In the genomic region with DNA sequence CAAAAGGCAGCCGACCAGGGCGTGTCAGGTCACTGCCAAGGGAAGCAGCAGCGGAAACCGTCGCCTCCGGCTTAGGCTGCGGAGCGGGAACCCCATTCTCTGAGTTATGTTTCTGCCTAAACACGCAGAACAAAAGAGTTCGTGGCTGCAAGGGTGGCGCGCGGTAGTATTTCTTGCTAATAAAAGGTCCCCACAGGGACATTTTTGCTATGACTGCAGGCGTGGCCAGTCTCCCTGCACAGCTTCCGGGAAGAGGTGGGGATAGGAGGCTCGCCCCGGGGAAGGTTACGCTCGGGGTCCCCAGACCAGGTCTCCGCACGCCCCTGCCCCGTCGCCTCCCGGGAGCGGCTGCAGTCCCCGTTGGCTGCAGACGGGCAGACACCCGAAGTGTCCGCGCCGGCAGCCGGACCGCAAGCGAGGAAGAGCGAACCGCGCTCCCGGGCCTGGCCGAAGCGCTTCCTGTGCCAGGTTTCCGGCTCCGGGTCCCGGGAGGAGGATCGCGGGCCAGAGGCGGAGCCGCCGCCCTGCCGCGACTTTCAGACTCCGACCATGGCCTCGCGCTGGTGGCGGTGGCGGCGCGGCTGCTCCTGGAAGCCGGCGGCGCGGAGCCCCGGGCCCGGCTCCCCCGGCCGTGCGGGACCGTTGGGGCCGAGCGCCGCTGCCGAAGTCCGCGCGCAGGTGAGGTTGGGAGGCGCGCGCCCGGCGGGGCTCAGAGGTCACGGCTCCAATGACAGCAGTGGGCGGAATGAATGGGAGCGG, we compare ENCODE assay signal across 8 cellular contexts. TPM values are rescaled to one million over a fixed set of nuclear protein-coding genes. Genes with fewer than 3 reads are reported as not detected.
DNase-seq lines count a peak whose midpoint lies in the region; ATAC-seq and TF ChIP-seq lines count a peak whose summit lies in the region.

A gene with protein sequence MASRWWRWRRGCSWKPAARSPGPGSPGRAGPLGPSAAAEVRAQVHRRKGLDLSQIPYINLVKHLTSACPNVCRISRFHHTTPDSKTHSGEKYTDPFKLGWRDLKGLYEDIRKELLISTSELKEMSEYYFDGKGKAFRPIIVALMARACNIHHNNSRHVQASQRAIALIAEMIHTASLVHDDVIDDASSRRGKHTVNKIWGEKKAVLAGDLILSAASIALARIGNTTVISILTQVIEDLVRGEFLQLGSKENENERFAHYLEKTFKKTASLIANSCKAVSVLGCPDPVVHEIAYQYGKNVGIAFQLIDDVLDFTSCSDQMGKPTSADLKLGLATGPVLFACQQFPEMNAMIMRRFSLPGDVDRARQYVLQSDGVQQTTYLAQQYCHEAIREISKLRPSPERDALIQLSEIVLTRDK (plus strand): TSS at position 539 of the 759 bp plus-strand sequence. CDS start 11 bp downstream, at position 550.

- peak within 1 kb of the TSS; percentile 87 for H3K4me2 ChIP-seq in parathyroid adenoma (ENCODE audit: low read length)

- TF ChIP-seq CTCF in parathyroid adenoma (IDR thresholded peaks at IDR 0.05), result no peak
- TF ChIP-seq CTCF in type B pancreatic cell (conservative IDR thresholded peaks at IDR 0.05), result no peak

- ATAC-seq in GM21737 (IDR thresholded peaks at IDR 0.05; ENCODE audit: unreplicated experiment), result peak; percentile 77
- ATAC-seq in Right ventricle myocardium inferior, result peak; percentile 95

- H3K27ac ChIP-seq in KOPT-K1 (ENCODE audit: low read depth, low read length, poor library complexity, severe bottlenecking), result peak within 1 kb of the TSS; percentile 82
- peak within 1 kb of the TSS; percentile 88 for H3K27ac ChIP-seq in parathyroid adenoma

- H3K9ac ChIP-seq in ES-I3 (ENCODE audit: low read depth, low read length) (peak within 1 kb of the TSS; percentile 98), parathyroid adenoma (no peak within 1 kb of the TSS)

- peak within 1 kb of the TSS; percentile 86 for H3K4me3 ChIP-seq in parathyroid adenoma (ENCODE audit: low read depth, low read length)

- H3K36me3 ChIP-seq in ES-I3 (ENCODE audit: insufficient read depth, low read length), result no peaks in the 10 kb centered on the region
- peaks cover 29% of the 10 kb centered on the region for H3K36me3 ChIP-seq in KOPT-K1 (ENCODE audit: insufficient read depth, low read length)
- H3K36me3 ChIP-seq in parathyroid adenoma (ENCODE audit: control insufficient read depth, insufficient read depth, low read length), result no peaks in the 10 kb centered on the region

- DNase-seq in SKM-1 treated with dmso at 0.1 percent for 144 hours (lab: John Stamatoyannopoulos, UW; ENCODE audit: unreplicated experiment) (peak; percentile 18), Right ventricle myocardium inferior (ENCODE audit: missing footprints) (peak; percentile 93), type B pancreatic cell (ENCODE audit: extremely low spot score, unreplicated experiment) (peak; percentile 78)

- peak within 1 kb of the TSS; percentile 95 for H3K27ac Mint-ChIP-seq in activated naive CD8-positive, alpha-beta T cell
- H3K27ac Mint-ChIP-seq in type B pancreatic cell, result peak within 1 kb of the TSS; percentile 96

- H3K79me2 ChIP-seq in parathyroid adenoma, result peaks cover 3% of the 10 kb centered on the region

- peaks cover 9% of the 10 kb centered on the region for H3K36me3 Mint-ChIP-seq in activated naive CD8-positive, alpha-beta T cell
- H3K36me3 Mint-ChIP-seq in type B pancreatic cell, result peaks cover 10% of the 10 kb centered on the region

- no peaks in the 10 kb centered on the region for H3K4me1 ChIP-seq in ES-I3 (ENCODE audit: insufficient read depth, low read length)
- H3K4me1 ChIP-seq in parathyroid adenoma, result peaks cover 4% of the 10 kb centered on the region

- H3K27me3 Mint-ChIP-seq in activated naive CD8-positive, alpha-beta T cell, result no peaks in the 10 kb centered on the region
- H3K27me3 Mint-ChIP-seq in type B pancreatic cell, result peaks cover 7% of the 10 kb centered on the region

- peak within 1 kb of the TSS; percentile 92 for H2AFZ ChIP-seq in parathyroid adenoma

- no peaks in the 10 kb centered on the region for H3K9me3 Mint-ChIP-seq in activated naive CD8-positive, alpha-beta T cell (ENCODE audit: low read depth)
- H3K9me3 Mint-ChIP-seq in type B pancreatic cell, result no peaks in the 10 kb centered on the region

- H3K4me1 Mint-ChIP-seq in activated naive CD8-positive, alpha-beta T cell (ENCODE audit: low read depth), result peaks cover 30% of the 10 kb centered on the region
- H3K4me1 Mint-ChIP-seq in type B pancreatic cell (ENCODE audit: unreplicated experiment), result peaks cover 9% of the 10 kb centered on the region

- intact Hi-C loops in Right ventricle myocardium inferior (cut with DNase I), result loop anchor here (2.0 kb wide), 1 partner anchor 163 kb away; the partner anchor contains the start of gene ABI1

- peak within 1 kb of the TSS; percentile 99 for H3K4me3 Mint-ChIP-seq in activated naive CD8-positive, alpha-beta T cell
- peak within 1 kb of the TSS; percentile 99 for H3K4me3 Mint-ChIP-seq in type B pancreatic cell

- H3K27me3 ChIP-seq in parathyroid adenoma (ENCODE audit: control insufficient read depth, insufficient read depth, low read length), result no peaks in the 10 kb centered on the region

- H3K9me3 ChIP-seq in ES-I3 (ENCODE audit: control insufficient read depth, insufficient read depth, low read length) (no peaks in the 10 kb centered on the region), KOPT-K1 (ENCODE audit: insufficient read depth, low read length, poor library complexity, severe bottlenecking) (no peaks in the 10 kb centered on the region), parathyroid adenoma (ENCODE audit: control insufficient read depth, low read length) (no peaks in the 10 kb centered on the region)

RNA-seq across cellular contexts. Expression of the gene that starts here (rescaled TPM):
- 6.3 TPM for total RNA-seq in Right ventricle myocardium inferior
- total RNA-seq in type B pancreatic cell (ENCODE audit: low replicate concordance), result 13.6 and 14.1 TPM in 2 replicates

Comparison
In these comparisons a context has a peak if more than half of its experiments do, and no peak if none do; other contexts are left out.
1. Peak in every context shown above with its lines: DNase-seq, ATAC-seq, H3K4me3 ChIP-seq and H3K27ac ChIP-seq.
2. DNase-seq: peak in every context shown above with its lines; median percentile 93 in Right ventricle myocardium inferior; 78 in type B pancreatic cell; 18 in SKM-1 treated with dmso at 0.1 percent for 144 hours.